In genomic region chr2:136211671-136212070, GRCh38 we compare ENCODE assay signal across 24 cellular contexts.
DNase-seq lines count a peak whose midpoint lies in the region; ATAC-seq and TF ChIP-seq lines count a peak whose summit lies in the region.
"Had no signal": no experiment of that assay in that cellular context is flagged by ENCODE, and none has a peak within 500 bp of the region (broad histone marks: within the 10 kb centered on the region; RNA-seq: fewer than 3 reads in every experiment).

No MANE protein-coding gene starts in this region.

- peak overlapping the region; percentile 1 for H3K56ac ChIP-seq in mesendoderm (ENCODE audit: low read length)

- peak overlapping the region; percentile 17 for H3K27ac Mint-ChIP-seq in CD4-positive, alpha-beta T cell
- H3K27ac Mint-ChIP-seq in chondrocyte (ENCODE audit: unreplicated experiment) = no peak overlapping the region

- no peak overlapping the region for H3K4me3 Mint-ChIP-seq in CD4-positive, alpha-beta T cell
- no peak overlapping the region for H3K4me3 Mint-ChIP-seq in chondrocyte (ENCODE audit: unreplicated experiment)
- H3K4me3 Mint-ChIP-seq: activated naive CD8-positive, alpha-beta T cell treated with anti-CD3 and anti-CD28 coated beads, Interleukin-2, amount 50 U/mL, for 24 hours had no signal

- POLR2A ChIA-PET in AG04450 (lab: Yijun Ruan, JAX) = no interaction called here
- POLR2A ChIA-PET in CD4-positive, alpha-beta T cell (lab: Charles Lee) = interaction anchor here (1.8 to 2.2 kb wide), 4 partner anchors 31 to 95 kb away, joined by 6 to 10 read pairs (median 8); no protein-coding TSS in a partner anchor

- no peak overlapping the region for H3K4ac ChIP-seq in mesendoderm (ENCODE audit: low read depth, low read length)

- TF ChIP-seq CTCF in AG04450 (IDR thresholded peaks at IDR 0.05; ENCODE audit: low read depth, low read length) (no peak), chondrocyte (IDR thresholded peaks at IDR 0.05) (no peak)
- no peak for TF ChIP-seq CTCF in CD4-positive, alpha-beta T cell (IDR thresholded peaks at IDR 0.05)

- H3K9ac ChIP-seq in mesendoderm (ENCODE audit: low read length) = no peak overlapping the region

- no peak overlapping the region for H2BK120ac ChIP-seq in mesendoderm (ENCODE audit: low read depth, low read length)

- no peaks in the 10 kb centered on the region for H3K27me3 ChIP-seq in AG04450 (ENCODE audit: control insufficient read depth, insufficient read depth, low read length)
- H3K27me3 ChIP-seq in CD4-positive, alpha-beta T cell (ENCODE audit: control insufficient read depth, insufficient read depth, low read length) = no peaks in the 10 kb centered on the region
- H3K27me3 ChIP-seq in mesendoderm (ENCODE audit: insufficient read depth, low read length, poor library complexity) = no peaks in the 10 kb centered on the region
- H3K27me3 ChIP-seq: body of pancreas, foreskin keratinocyte, MG63 had no signal

- H3K4me3 ChIP-seq in AG04450 (ENCODE audit: low read depth, low read length) (no peak overlapping the region), mesendoderm (ENCODE audit: low read length) (no peak overlapping the region)
- H3K4me3 ChIP-seq: body of pancreas, heart right ventricle, MG63, suprapubic skin had no signal

- no peaks in the 10 kb centered on the region for H3K9me3 Mint-ChIP-seq in CD4-positive, alpha-beta T cell
- peaks cover 14% of the 10 kb centered on the region for H3K9me3 Mint-ChIP-seq in chondrocyte (ENCODE audit: low read depth)

- intact Hi-C loops in CD4-positive, alpha-beta T cell (cut with DNase I, micrococcal nuclease) = loop anchor here in 1 of 2 experiments (2.0 kb wide), 2 partner anchors 27 to 75 kb away; no protein-coding TSS in a partner anchor

- ATAC-seq in CD4-positive, alpha-beta T cell (ENCODE audit: poor library complexity) = no peak
- no peak for ATAC-seq in GM18505 (IDR thresholded peaks at IDR 0.05; ENCODE audit: unreplicated experiment)
- ATAC-seq: activated naive CD8-positive, alpha-beta T cell treated with anti-CD3 and anti-CD28 coated beads, Interleukin-2, amount 50 U/mL, for 24 hours; body of pancreas; foreskin keratinocyte; heart right ventricle had no signal

- peaks cover 11% of the 10 kb centered on the region for H3K4me1 ChIP-seq in mesendoderm (ENCODE audit: control insufficient read depth, low read depth, low read length)
- H3K4me1 ChIP-seq: foreskin keratinocyte, suprapubic skin had no signal

- no peaks in the 10 kb centered on the region for H3K9me3 ChIP-seq in AG04450 (ENCODE audit: control insufficient read depth, insufficient read depth, low read length)
- peaks cover 7% of the 10 kb centered on the region for H3K9me3 ChIP-seq in CD4-positive, alpha-beta T cell (ENCODE audit: control insufficient read depth, low read length)
- H3K9me3 ChIP-seq: body of pancreas, MG63, suprapubic skin had no signal

- no peaks in the 10 kb centered on the region for H3K36me3 Mint-ChIP-seq in CD4-positive, alpha-beta T cell (ENCODE audit: low read depth)
- no peaks in the 10 kb centered on the region for H3K36me3 Mint-ChIP-seq in chondrocyte (ENCODE audit: low read depth)

- H3K18ac ChIP-seq in mesendoderm (ENCODE audit: low read length) = no peak overlapping the region

- peaks cover 56% of the 10 kb centered on the region for H3K4me1 Mint-ChIP-seq in CD4-positive, alpha-beta T cell (ENCODE audit: low read depth)
- no peaks in the 10 kb centered on the region for H3K4me1 Mint-ChIP-seq in chondrocyte (ENCODE audit: low read depth)

- no CpG with 5 or more reads among the region's 1 CpG for WGBS in mesendoderm (ENCODE audit: extremely low coverage, insufficient coverage, low lambda C conversion rate)

- no peak overlapping the region for H4K5ac ChIP-seq in mesendoderm (ENCODE audit: low read length)

- no peak overlapping the region for H2AK5ac ChIP-seq in mesendoderm (ENCODE audit: low read length)

- DNase-seq in AG04450 (ENCODE audit: low read depth, low spot score) (no peak), NCI-H82 treated with DMSO at 0.1 percent for 48 hours (lab: John Stamatoyannopoulos, UW; ENCODE audit: unreplicated experiment) (peak; percentile 56), mesendoderm (no peak), NCI-H1417 (lab: John Stamatoyannopoulos, UW) (no peak), chondrocyte (ENCODE audit: low spot score) (no peak)
- no peak for DNase-seq in CD4-positive, alpha-beta T cell
- no peak for DNase-seq in activated CD8-positive, alpha-beta memory T cell treated with anti-CD3 and anti-CD28 coated beads, Interleukin-2, amount 50 U/mL, for 4 hours
- DNase-seq: ACHN; activated CD8-positive, alpha-beta memory T cell treated with anti-CD3 and anti-CD28 coated beads, Interleukin-2, amount 50 U/mL, for 48 hours; activated naive CD8-positive, alpha-beta T cell treated with anti-CD3 and anti-CD28 coated beads, Interleukin-2, amount 50 U/mL, for 24 hours; body of pancreas; DMS153; effector CD8-positive, alpha-beta T cell; foreskin keratinocyte; heart right ventricle; MG63; NCI-H146; NCI-H510A treated with DMSO at 0.1 percent for 48 hours; NK-92 treated with Interleukin-12 subunit alpha and Interleukin-12 subunit beta, amount 100 ng/mL, for 24 hours; small intestine; stimulated activated CD4-positive, alpha-beta T cell treated with anti-CD3 and anti-CD28 coated beads, Interleukin-2, amount 100 ng/mL, for 24 hours; T-helper 2 cell had no signal

- TF ChIP-seq POLR2A in GM18505 (IDR thresholded peaks at IDR 0.05; ENCODE audit: borderline replicate concordance, extremely low read depth, insufficient read depth, insufficient read length) = no peak

- H3K79me1 ChIP-seq in mesendoderm (ENCODE audit: low read length) = no peaks in the 10 kb centered on the region

- H3K23ac ChIP-seq in mesendoderm (ENCODE audit: low read length) = no peak overlapping the region

- H2BK5ac ChIP-seq in mesendoderm (ENCODE audit: low read length) = no peak overlapping the region

- peak overlapping the region; percentile 2 for H3K27ac ChIP-seq in AG04450 (ENCODE audit: low read depth, low read length)
- H3K27ac ChIP-seq in CD4-positive, alpha-beta T cell (ENCODE audit: low read depth, low read length) = no peak overlapping the region
- H3K27ac ChIP-seq in mesendoderm (ENCODE audit: low read depth, low read length) = no peak overlapping the region
- H3K27ac ChIP-seq: body of pancreas, foreskin keratinocyte, suprapubic skin had no signal

- H4K8ac ChIP-seq in mesendoderm (ENCODE audit: low read depth, low read length) = no peak overlapping the region

- no peak overlapping the region for H2BK15ac ChIP-seq in mesendoderm (replicated peaks; ENCODE audit: low read depth)

- CTCF ChIA-PET in AG04450 (lab: Charles Lee) = no interaction called here
- CTCF ChIA-PET in CD4-positive, alpha-beta T cell (lab: Charles Lee) = interaction anchor here (1.2 kb wide), 1 partner anchor 99 kb away, joined by 3 read pairs; no protein-coding TSS in a partner anchor

- H3K36me3 ChIP-seq in mesendoderm (ENCODE audit: control insufficient read depth, insufficient read depth, low read length) = no peaks in the 10 kb centered on the region
- H3K36me3 ChIP-seq: heart right ventricle, MG63, suprapubic skin had no signal

- H3K79me2 ChIP-seq in mesendoderm (ENCODE audit: control insufficient read depth, insufficient read depth, low read length) = no peaks in the 10 kb centered on the region

- no peak overlapping the region for H3K4me2 ChIP-seq in mesendoderm (ENCODE audit: low read length)

- no peaks in the 10 kb centered on the region for H3K27me3 Mint-ChIP-seq in CD4-positive, alpha-beta T cell
- H3K27me3 Mint-ChIP-seq in chondrocyte (ENCODE audit: low read depth) = peaks cover 9% of the 10 kb centered on the region
- H3K27me3 Mint-ChIP-seq: activated naive CD8-positive, alpha-beta T cell treated with anti-CD3 and anti-CD28 coated beads, Interleukin-2, amount 50 U/mL, for 24 hours had no signal
